ENCODE assay signal across 10 cellular contexts in the genomic region with DNA sequence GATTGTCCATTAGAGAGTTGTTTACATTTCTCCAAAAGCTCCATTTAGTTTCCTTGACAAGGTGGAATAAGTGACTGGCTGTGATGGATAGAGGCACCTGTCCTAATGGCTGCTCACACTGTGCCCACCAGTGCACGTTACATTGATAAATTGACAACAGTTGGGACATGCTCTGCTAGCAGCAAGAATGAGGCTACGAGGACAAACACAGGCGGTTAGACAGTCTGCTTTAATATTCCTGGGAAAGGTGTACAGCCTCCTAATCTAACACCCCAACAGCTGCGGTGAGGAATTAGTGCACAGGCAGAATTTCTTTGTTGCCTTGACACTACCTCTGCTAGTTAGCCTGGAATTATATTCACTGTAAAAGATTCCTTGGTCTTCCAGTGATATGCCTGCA.
DNase-seq lines count a peak whose midpoint lies in the region; ATAC-seq and TF ChIP-seq lines count a peak whose summit lies in the region.
"Had no signal": no experiment of that assay in that cellular context is flagged by ENCODE, and none has a peak within 500 bp of the region (broad histone marks: within the 10 kb centered on the region; RNA-seq: fewer than 3 reads in every experiment).

No MANE protein-coding gene starts in this region.

- ATAC-seq in left ventricle myocardium superior, result peak; percentile 13
- no peak for ATAC-seq in left cardiac atrium
- ATAC-seq in upper lobe of right lung, result peak; percentile 12
- no peak for ATAC-seq in GM18517 (IDR thresholded peaks at IDR 0.05; ENCODE audit: unreplicated experiment)

- no peak for TF ChIP-seq POLR2A in adrenal gland (IDR thresholded peaks at IDR 0.05)

- no peaks in the 10 kb centered on the region for H3K36me3 Mint-ChIP-seq in activated T-helper 1 cell treated with anti-CD3 and anti-CD28 coated beads, Interleukin-12 subunit alpha, Interleukin-12 subunit beta, Interleukin-2, Interleukin-4 antibody, amounts not matched to agents 30 ng/mL and 10 ng/mL and 1 ng/mL, durations not matched to agents 14 hours and 24 hours and 36 hours (ENCODE audit: low read depth)
- H3K36me3 Mint-ChIP-seq: T-cell had no signal

- WGBS in adrenal gland, 4 donors, result 77 to 86% (median 82%) methylated on average over 4 of the region's 4 CpGs

- H3K4me1 Mint-ChIP-seq in activated T-helper 1 cell treated with anti-CD3 and anti-CD28 coated beads, Interleukin-12 subunit alpha, Interleukin-12 subunit beta, Interleukin-2, Interleukin-4 antibody, amounts not matched to agents 30 ng/mL and 10 ng/mL and 1 ng/mL, durations not matched to agents 14 hours and 24 hours and 36 hours (ENCODE audit: low read depth), result no peaks in the 10 kb centered on the region
- H3K4me1 Mint-ChIP-seq: T-cell had no signal

- H3K4me3 ChIP-seq in mucosa of stomach (ENCODE audit: low read length) (peak overlapping the region; percentile 65), upper lobe of right lung (peak overlapping the region; percentile 48), adrenal gland (peak overlapping the region in 1 of 4 donors; percentile 53)
- H3K4me3 ChIP-seq: BLaER1 treated with 17β-estradiol and CSF1 and Interleukin-3, amounts not matched to agents 10 nM and 100 nM had no signal

- H3K4me1 ChIP-seq in mucosa of stomach (ENCODE audit: control insufficient read depth, insufficient read depth, low read length) (peaks cover 46% of the 10 kb centered on the region), upper lobe of right lung (peaks cover 12% of the 10 kb centered on the region), adrenal gland (replicated peaks in 1 of 2) (no peaks in the 10 kb centered on the region)

- DNase-seq in left ventricle myocardium superior (no peak), left cardiac atrium (no peak), upper lobe of right lung (no peak), adrenal gland (no peak), cortex of kidney (lab: John Stamatoyannopoulos, UW) (no peak)
- no peak for DNase-seq in activated T-helper 1 cell treated with anti-CD3 and anti-CD28 coated beads, Interleukin-12 subunit alpha, Interleukin-12 subunit beta, Interleukin-2, Interleukin-4 antibody, amounts not matched to agents 30 ng/mL and 10 ng/mL and 1 ng/mL, durations not matched to agents 14 hours and 24 hours and 36 hours (ENCODE audit: low spot score)

- peak overlapping the region; percentile 76 for H3K27ac ChIP-seq in upper lobe of right lung
- peak overlapping the region in 1 of 5 donors; percentile 31 for H3K27ac ChIP-seq in adrenal gland
- H3K27ac ChIP-seq: BLaER1 treated with 17β-estradiol and CSF1 and Interleukin-3, amounts not matched to agents 10 nM and 100 nM had no signal

- no peaks in the 10 kb centered on the region for H3K9me3 Mint-ChIP-seq in activated T-helper 1 cell treated with anti-CD3 and anti-CD28 coated beads, Interleukin-12 subunit alpha, Interleukin-12 subunit beta, Interleukin-2, Interleukin-4 antibody, amounts not matched to agents 30 ng/mL and 10 ng/mL and 1 ng/mL, durations not matched to agents 14 hours and 24 hours and 36 hours
- H3K9me3 Mint-ChIP-seq: T-cell had no signal

- H3K4me3 Mint-ChIP-seq in activated T-helper 1 cell treated with anti-CD3 and anti-CD28 coated beads, Interleukin-12 subunit alpha, Interleukin-12 subunit beta, Interleukin-2, Interleukin-4 antibody, amounts not matched to agents 30 ng/mL and 10 ng/mL and 1 ng/mL, durations not matched to agents 14 hours and 24 hours and 36 hours, result peak overlapping the region; percentile 26

- no peaks in the 10 kb centered on the region for H3K27me3 ChIP-seq in mucosa of stomach (ENCODE audit: control insufficient read depth, insufficient read depth, low read length)
- H3K27me3 ChIP-seq in upper lobe of right lung, result no peaks in the 10 kb centered on the region
- no peaks in the 10 kb centered on the region for H3K27me3 ChIP-seq in adrenal gland
- H3K27me3 ChIP-seq: BLaER1 treated with 17β-estradiol and CSF1 and Interleukin-3, amounts not matched to agents 10 nM and 100 nM had no signal

- H3K9ac ChIP-seq in mucosa of stomach (ENCODE audit: low read length), result peak overlapping the region; percentile 67
- H3K9ac ChIP-seq: BLaER1 treated with 17β-estradiol and CSF1 and Interleukin-3, amounts not matched to agents 10 nM and 100 nM had no signal

- H3K27ac Mint-ChIP-seq in activated T-helper 1 cell treated with anti-CD3 and anti-CD28 coated beads, Interleukin-12 subunit alpha, Interleukin-12 subunit beta, Interleukin-2, Interleukin-4 antibody, amounts not matched to agents 30 ng/mL and 10 ng/mL and 1 ng/mL, durations not matched to agents 14 hours and 24 hours and 36 hours, result no peak overlapping the region

- TF ChIP-seq CTCF in upper lobe of right lung (IDR thresholded peaks at IDR 0.05) (no peak), adrenal gland (IDR thresholded peaks at IDR 0.05) (no peak)

- H3K27me3 Mint-ChIP-seq in activated T-helper 1 cell treated with anti-CD3 and anti-CD28 coated beads, Interleukin-12 subunit alpha, Interleukin-12 subunit beta, Interleukin-2, Interleukin-4 antibody, amounts not matched to agents 30 ng/mL and 10 ng/mL and 1 ng/mL, durations not matched to agents 14 hours and 24 hours and 36 hours (ENCODE audit: insufficient read depth), result peaks cover 2% of the 10 kb centered on the region

- intact Hi-C loops in left ventricle myocardium superior (cut with micrococcal nuclease), result no loop called here
- intact Hi-C loops in left cardiac atrium (cut with DNase I), result loop anchor here in 1 of 2 donors (10.0 kb wide), 1 partner anchor 349 kb away; no protein-coding TSS in a partner anchor
- intact Hi-C loops in activated T-helper 1 cell treated with anti-CD3 and anti-CD28 coated beads, Interleukin-12 subunit alpha, Interleukin-12 subunit beta, Interleukin-2, Interleukin-4 antibody, amounts not matched to agents 30 ng/mL and 10 ng/mL and 1 ng/mL, durations not matched to agents 14 hours and 24 hours and 36 hours (cut with micrococcal nuclease), result no loop called here
- intact Hi-C loops in upper lobe of right lung (cut with DNase I), result no loop called here
- intact Hi-C loops in adrenal gland (cut with DNase I), result no loop called here

- H3K9me3 ChIP-seq in mucosa of stomach (ENCODE audit: control insufficient read depth, low read length) (no peaks in the 10 kb centered on the region), upper lobe of right lung (no peaks in the 10 kb centered on the region), adrenal gland (replicated peaks in 1 of 3) (peaks cover 0 to 3% (median 0%) of the 10 kb centered on the region in 3 donors)
- H3K9me3 ChIP-seq: BLaER1 treated with 17β-estradiol and CSF1 and Interleukin-3, amounts not matched to agents 10 nM and 100 nM had no signal

- H3K36me3 ChIP-seq in mucosa of stomach (ENCODE audit: control insufficient read depth, insufficient read depth, low read length) (no peaks in the 10 kb centered on the region), upper lobe of right lung (no peaks in the 10 kb centered on the region), adrenal gland (replicated peaks in 1 of 2) (no peaks in the 10 kb centered on the region)
- H3K36me3 ChIP-seq: BLaER1 treated with 17β-estradiol and CSF1 and Interleukin-3, amounts not matched to agents 10 nM and 100 nM had no signal

Comparison
In these comparisons a context has a peak if more than half of its experiments do, and no peak if none do; other contexts are left out.
1. ATAC-seq: peak in left ventricle myocardium superior (single experiment) and upper lobe of right lung (single experiment); none in left cardiac atrium (0 of 2) and GM18517 (single experiment).